Comparison of ENCODE assay signal across 17 cellular contexts in the genomic region with DNA sequence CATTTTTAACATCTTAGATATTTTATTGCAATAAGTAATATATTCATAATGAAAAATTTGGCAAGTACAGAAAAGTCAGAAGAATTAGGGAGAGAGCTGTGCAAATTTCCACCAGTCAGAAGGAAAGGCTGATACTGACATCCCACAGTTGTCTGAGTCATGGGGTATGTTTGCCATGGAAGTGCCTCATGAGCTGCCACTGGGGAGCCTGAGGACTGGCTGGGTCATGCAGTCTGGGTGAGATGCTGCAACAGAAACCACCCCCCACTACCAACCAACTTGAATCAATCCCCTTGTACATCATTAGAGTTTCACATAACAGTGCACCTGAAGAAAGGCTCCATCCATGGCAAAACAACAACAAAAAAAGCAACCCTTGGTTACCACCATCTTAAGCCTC. TPM values are rescaled to one million over a fixed set of nuclear protein-coding genes. Genes with fewer than 3 reads are reported as not detected.
DNase-seq lines count a peak whose midpoint lies in the region; ATAC-seq lines count a peak whose summit lies in the region.
"Had no signal": no experiment of that assay in that cellular context is flagged by ENCODE, and none has a peak within 500 bp of the region (broad histone marks: within the 10 kb centered on the region; RNA-seq: fewer than 3 reads in every experiment).

No MANE protein-coding gene starts in this region.

- peaks cover 19 to 28% (median 23%) of the 10 kb centered on the region in 3 donors for H3K4me1 Mint-ChIP-seq in T-cell

- ATAC-seq in T-cell (replicated peaks in 1 of 4) = no peak
- ATAC-seq in HG03571 (IDR thresholded peaks at IDR 0.05; ENCODE audit: unreplicated experiment) = no peak
- ATAC-seq: psoas muscle had no signal

- H3K4me3 Mint-ChIP-seq in T-cell = no peak overlapping the region
- H3K4me3 Mint-ChIP-seq: activated naive CD4-positive, alpha-beta T cell treated with anti-CD3 and anti-CD28 coated beads, Interleukin-2, amount 10 ng/mL, durations not matched to agents 7 days and 5 days; naive B cell had no signal

- peak; percentile 43 for DNase-seq in AG08395 (ENCODE audit: low spot score)
- DNase-seq in GM03348 (ENCODE audit: low spot score) = peak; percentile 36
- peak; percentile 28 for DNase-seq in RPMI7951 (ENCODE audit: low read depth)
- DNase-seq in fibroblast of peridontal ligament (ENCODE audit: extremely low read depth) = peak; percentile 68
- DNase-seq in SK-N-DZ (ENCODE audit: low spot score) = no peak
- DNase-seq in T-cell = no peak
- no peak for DNase-seq in DMS53 treated with DMSO at 0.1 percent for 48 hours (lab: John Stamatoyannopoulos, UW; ENCODE audit: unreplicated experiment)
- DNase-seq: activated naive CD4-positive, alpha-beta T cell treated with anti-CD3 and anti-CD28 coated beads, Interleukin-2, amount 10 ng/mL, durations not matched to agents 7 days and 5 days; left ventricle myocardium inferior; naive B cell; NCI-H187 treated with DMSO at 0.1 percent for 48 hours; NCI-H526; psoas muscle; T-helper 2 cell; uterus had no signal

- POLR2A ChIA-PET in T-cell (lab: Charles Lee) = no interaction called here

- peaks cover 0 to 2% of the 10 kb centered on the region in 2 donors for H3K27me3 Mint-ChIP-seq in T-cell
- H3K27me3 Mint-ChIP-seq: naive B cell had no signal

- CTCF ChIA-PET in T-cell (lab: Charles Lee) = interaction anchor here in 1 of 2 donors (0.6 kb wide), 1 partner anchor 385 kb away, joined by 3 read pairs; no protein-coding TSS in a partner anchor

- H3K27ac Mint-ChIP-seq in T-cell = no peak overlapping the region
- H3K27ac Mint-ChIP-seq: activated naive CD4-positive, alpha-beta T cell treated with anti-CD3 and anti-CD28 coated beads, Interleukin-2, amount 10 ng/mL, durations not matched to agents 7 days and 5 days had no signal

- no peaks in the 10 kb centered on the region for H3K36me3 Mint-ChIP-seq in T-cell
- H3K36me3 Mint-ChIP-seq: activated naive CD4-positive, alpha-beta T cell treated with anti-CD3 and anti-CD28 coated beads, Interleukin-2, amount 10 ng/mL, durations not matched to agents 7 days and 5 days had no signal

- peaks cover 0 to 4% (median 3%) of the 10 kb centered on the region in 3 donors for H3K9me3 Mint-ChIP-seq in T-cell
- H3K9me3 Mint-ChIP-seq: activated naive CD4-positive, alpha-beta T cell treated with anti-CD3 and anti-CD28 coated beads, Interleukin-2, amount 10 ng/mL, durations not matched to agents 7 days and 5 days had no signal

RNA-seq across cellular contexts. Expression of a gene that starts 45.2 kb away (rescaled TPM):
- total RNA-seq in RPMI7951 (2014; rRNA removed; shearing (Covaris generic)) = not detected in 2 replicates
- polyA plus RNA-seq in SK-N-DZ (2014; cell fraction: cytosol; rRNA removed) = not detected in 2 replicates
- not detected in 2 replicates for polyA plus RNA-seq in SK-N-DZ (2014; cell fraction: nucleus; rRNA removed)
- total RNA-seq in T-cell = not detected
- total RNA-seq: HepG2, left ventricle myocardium inferior had no signal
- polyA plus RNA-seq: HepG2 had no signal

Comparison
In these comparisons a context has a peak if more than half of its experiments do, and no peak if none do; other contexts are left out.
1. DNase-seq: peak in AG08395 (single experiment), GM03348 (single experiment), RPMI7951 (single experiment) and fibroblast of peridontal ligament (single experiment); none in SK-N-DZ (single experiment), T-cell (0 of 34) and DMS53 treated with DMSO at 0.1 percent for 48 hours (single experiment).